ENCODE assay signal across 24 cellular contexts in the genomic region with DNA sequence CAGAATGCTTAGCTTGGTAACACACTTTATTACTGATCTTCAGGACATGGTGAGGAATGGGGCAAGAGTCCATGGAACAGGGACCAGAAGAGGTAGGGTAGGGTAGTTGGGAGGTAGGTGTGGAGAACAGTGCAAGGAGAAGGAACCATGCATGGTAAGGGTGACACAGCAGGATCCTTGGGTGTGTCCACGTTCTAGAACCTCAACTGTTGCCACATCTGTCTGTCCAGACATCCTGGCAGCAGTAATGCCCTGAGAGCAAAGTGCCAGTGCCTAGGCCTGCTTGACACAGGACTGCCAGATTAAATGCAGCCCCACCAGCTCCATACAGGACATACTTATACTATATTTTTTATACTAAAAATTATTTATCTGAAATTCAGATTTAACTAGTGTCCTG. TPM values are rescaled to one million over a fixed set of nuclear protein-coding genes. Genes with fewer than 3 reads are reported as not detected.
DNase-seq lines count a peak whose midpoint lies in the region; ATAC-seq lines count a peak whose summit lies in the region.
"Had no signal": no experiment of that assay in that cellular context is flagged by ENCODE, and none has a peak within 500 bp of the region (broad histone marks: within the 10 kb centered on the region; RNA-seq: fewer than 3 reads in every experiment).

No MANE protein-coding gene starts in this region.

- H3K9ac ChIP-seq in GM23248: 0 out of 2 replicates have a peak overlapping the region, but pooled peaks have one; percentile 25

- no peaks in the 10 kb centered on the region for H4K20me1 ChIP-seq in GM23248 (ENCODE audit: insufficient read depth)

- H2AFZ ChIP-seq in GM23248: no peak overlapping the region

- H3F3A ChIP-seq in GM23248 (ENCODE audit: insufficient read depth): no peaks in the 10 kb centered on the region

- intact Hi-C loops in dendritic cell treated with granulocyte-macrophage colony-stimulating factor and Interleukin-4, amounts not matched to agents 40 ng/mL and 50 ng/mL, for 4 days (cut with micrococcal nuclease): no loop called here
- intact Hi-C loops in posterior vena cava (cut with DNase I): no loop called here

- no peaks in the 10 kb centered on the region for H3K9me2 ChIP-seq in GM23248 (ENCODE audit: insufficient read depth)

- no peaks in the 10 kb centered on the region for H3K4me1 ChIP-seq in GM23248 (ENCODE audit: insufficient read depth)
- H3K4me1 ChIP-seq: gastrocnemius medialis, prostate gland had no signal

- no peaks in the 10 kb centered on the region for H3K79me2 ChIP-seq in GM23248 (ENCODE audit: insufficient read depth)

- H3K4me3 Mint-ChIP-seq in dendritic cell treated with granulocyte-macrophage colony-stimulating factor and Interleukin-4, amounts not matched to agents 40 ng/mL and 50 ng/mL, for 4 days: no peak overlapping the region
- H3K4me3 Mint-ChIP-seq: activated CD4-positive, alpha-beta memory T cell treated with anti-CD3 and anti-CD28 coated beads for 36 hours; brain; mesothelial cell of epicardium; T-helper 1 cell treated with Interleukin-12 subunit alpha and Interleukin-12 subunit beta and Interleukin-4 antibody, amounts not matched to agents 30 μg/mL and 1 μg/mL, for 36 hours; WTC11 had no signal

- peaks cover 45% of the 10 kb centered on the region for H3K4me1 Mint-ChIP-seq in dendritic cell treated with granulocyte-macrophage colony-stimulating factor and Interleukin-4, amounts not matched to agents 40 ng/mL and 50 ng/mL, for 4 days (ENCODE audit: low read depth)
- H3K4me1 Mint-ChIP-seq: mesothelial cell of epicardium, WTC11 had no signal

- H3K4me2 ChIP-seq in GM23248 (ENCODE audit: unreplicated experiment): no peak overlapping the region

- in situ Hi-C loops in GM23248 (cut with MboI): loop anchor here (10.0 kb wide), 1 partner anchor 368 kb away; no protein-coding TSS in a partner anchor

- no peak overlapping the region for H3K4me3 ChIP-seq in GM23248
- H3K4me3 ChIP-seq: BLaER1 treated with 17β-estradiol and CSF1 and Interleukin-3, amounts not matched to agents 10 nM and 100 nM; gastrocnemius medialis; prostate gland had no signal

- H3K27me3 ChIP-seq in GM23248 (replicated peaks; ENCODE audit: insufficient read depth): no peaks in the 10 kb centered on the region
- H3K27me3 ChIP-seq: BLaER1 treated with 17β-estradiol and CSF1 and Interleukin-3, amounts not matched to agents 10 nM and 100 nM; gastrocnemius medialis had no signal

- no peak for ATAC-seq in GM19452 (IDR thresholded peaks at IDR 0.05; ENCODE audit: unreplicated experiment)
- ATAC-seq: activated naive CD4-positive, alpha-beta T cell treated with anti-CD3 and anti-CD28 coated beads, Interleukin-2, amount 50 U/mL, for 72 hours; WTC11 had no signal

- 14 to 21% methylated on average over 1 of the region's 1 CpG for WGBS in GM23248 (ENCODE audit: low coverage in 1 of 2, low lambda C conversion rate in 2 of 2, missing lambda C conversion rate in 2 of 2), 2 experiments

- peaks cover 15% of the 10 kb centered on the region for H3K36me3 Mint-ChIP-seq in dendritic cell treated with granulocyte-macrophage colony-stimulating factor and Interleukin-4, amounts not matched to agents 40 ng/mL and 50 ng/mL, for 4 days (ENCODE audit: low read depth)
- H3K36me3 Mint-ChIP-seq: activated naive CD4-positive, alpha-beta T cell treated with anti-CD3 and anti-CD28 coated beads, Interleukin-2, amount 50 U/mL, for 72 hours had no signal

- peak; percentile 19 for DNase-seq in SKM-1 treated with dmso at 0.1 percent for 144 hours (lab: John Stamatoyannopoulos, UW; ENCODE audit: unreplicated experiment)
- no peak for DNase-seq in SKM-1 (lab: John Stamatoyannopoulos, UW; ENCODE audit: unreplicated experiment)
- DNase-seq in GM23248: peak; percentile 64
- peak; percentile 55 for DNase-seq in posterior vena cava (ENCODE audit: low spot score)
- no peak for DNase-seq in NCI-H187 treated with DMSO at 0.1 percent for 48 hours (lab: John Stamatoyannopoulos, UW)
- no peak for DNase-seq in amygdala (lab: John Stamatoyannopoulos, UW)
- DNase-seq: activated CD4-positive, alpha-beta memory T cell treated with anti-CD3 and anti-CD28 coated beads for 36 hours; DMS53; Karpas-422; kidney glomerular epithelial cell; NCI-H2171 treated with DMSO at 0.1 percent for 48 hours; NCI-H69; SHP77 treated with DMSO at 0.1 percent for 48 hours; stimulated activated CD4-positive, alpha-beta T cell treated with anti-CD3 and anti-CD28 coated beads, Interleukin-4, amount 100 ng/mL, for 24 hours had no signal

- H3K27ac ChIP-seq in GM23248: 0 out of 2 replicates have a peak overlapping the region, but pooled peaks have one; percentile 1
- H3K27ac ChIP-seq: gastrocnemius medialis, prostate gland had no signal

- no peaks in the 10 kb centered on the region; the same call in 1 of the 2 replicates for H3K36me3 ChIP-seq in GM23248 (ENCODE audit: low read depth)
- H3K36me3 ChIP-seq: gastrocnemius medialis, prostate gland had no signal

- H3K27me3 Mint-ChIP-seq in dendritic cell treated with granulocyte-macrophage colony-stimulating factor and Interleukin-4, amounts not matched to agents 40 ng/mL and 50 ng/mL, for 4 days: no peaks in the 10 kb centered on the region
- H3K27me3 Mint-ChIP-seq: activated CD4-positive, alpha-beta memory T cell treated with anti-CD3 and anti-CD28 coated beads for 36 hours; brain had no signal

- H3K27ac Mint-ChIP-seq in dendritic cell treated with granulocyte-macrophage colony-stimulating factor and Interleukin-4, amounts not matched to agents 40 ng/mL and 50 ng/mL, for 4 days: peak overlapping the region; percentile 1
- H3K27ac Mint-ChIP-seq: activated CD4-positive, alpha-beta memory T cell treated with anti-CD3 and anti-CD28 coated beads for 36 hours; activated naive CD4-positive, alpha-beta T cell treated with anti-CD3 and anti-CD28 coated beads, Interleukin-2, amount 50 U/mL, for 72 hours; brain; mesothelial cell of epicardium; T-helper 1 cell treated with Interleukin-12 subunit alpha and Interleukin-12 subunit beta and Interleukin-4 antibody, amounts not matched to agents 30 μg/mL and 1 μg/mL, for 36 hours; WTC11 had no signal

- no peaks in the 10 kb centered on the region for H3K9me3 ChIP-seq in GM23248 (ENCODE audit: low read depth)
- H3K9me3 ChIP-seq: BLaER1 treated with 17β-estradiol and CSF1 and Interleukin-3, amounts not matched to agents 10 nM and 100 nM; gastrocnemius medialis; prostate gland had no signal

- no peaks in the 10 kb centered on the region for H3K9me3 Mint-ChIP-seq in dendritic cell treated with granulocyte-macrophage colony-stimulating factor and Interleukin-4, amounts not matched to agents 40 ng/mL and 50 ng/mL, for 4 days
- H3K9me3 Mint-ChIP-seq: T-helper 1 cell treated with Interleukin-12 subunit alpha and Interleukin-12 subunit beta and Interleukin-4 antibody, amounts not matched to agents 30 μg/mL and 1 μg/mL, for 36 hours had no signal

RNA-seq across cellular contexts. Expression of gene DMAP1, which starts 13.9 kb away (rescaled TPM):
- 9.6 and 16.0 TPM in 2 replicates for total RNA-seq in GM23248 (2014; rRNA removed; shearing (Covaris generic))
- 30.5 and 32.7 TPM in 2 replicates for polyA plus RNA-seq in GM23248 (2016; fragmentation: Nextera tagmentation; extraction: Ambion mirVana)
- 10 to 100 TPM; 18.5 to 23.6 TPM for total RNA-seq in posterior vena cava

Comparison
In these comparisons a context has a peak if more than half of its experiments do, and no peak if none do; other contexts are left out.
1. DNase-seq: peak in SKM-1 treated with dmso at 0.1 percent for 144 hours (single experiment), GM23248 (single experiment) and posterior vena cava (single experiment); none in SKM-1 (single experiment), NCI-H187 treated with DMSO at 0.1 percent for 48 hours (single experiment) and amygdala (0 of 56).